23 cellular contexts compared by ENCODE assay signal in the genomic region with DNA sequence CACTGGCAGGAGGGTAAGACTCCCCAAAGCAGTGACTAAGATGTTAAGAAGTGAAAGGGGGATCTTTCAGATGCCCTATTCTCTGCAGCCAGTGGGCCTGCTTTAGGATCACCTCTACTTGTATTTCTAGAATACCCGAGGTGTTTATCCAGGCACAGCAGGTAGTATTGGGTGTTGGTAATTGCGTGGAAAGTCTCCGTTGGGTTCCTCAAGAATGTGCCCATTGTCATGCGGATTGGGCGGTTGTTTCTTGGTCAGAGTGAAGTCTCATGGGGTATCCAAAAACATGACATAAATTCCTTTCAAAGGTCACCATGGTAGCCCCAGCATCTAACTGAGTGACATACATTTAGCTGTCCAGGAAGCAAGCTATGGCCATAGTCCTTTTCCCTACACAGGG.
"Had no signal": no experiment of that assay in that cellular context is flagged by ENCODE, and none has a peak within 500 bp of the region (broad histone marks: within the 10 kb centered on the region; RNA-seq: fewer than 3 reads in every experiment).

No MANE protein-coding gene starts in this region.

- H3K27me3 Mint-ChIP-seq: stimulated activated naive B cell treated with anti-CD40 and anti-IgM and Interleukin-4, amounts not matched to agents 10 μg/mL and 1 μg/mL and 100 μg/mL, for 72 hours had no signal

- DNase-seq: hippocampal formation; islet precursor cell; left ventricle myocardium inferior; midbrain; mucosa of descending colon; naive thymus-derived CD4-positive, alpha-beta T cell; ovary; right lobe of liver; stimulated activated CD4-positive, alpha-beta T cell treated with anti-CD3 and anti-CD28 coated beads, Interleukin-1b, Interleukin-23, amount 100 ng/mL, for 48 hours; stimulated activated CD4-positive, alpha-beta T cell treated with anti-CD3 and anti-CD28 coated beads, Interleukin-2, amount 100 ng/mL, for 48 hours; stimulated activated naive B cell treated with anti-CD40 and anti-IgM and Interleukin-4, amounts not matched to agents 10 μg/mL and 1 μg/mL and 100 μg/mL, for 72 hours; stimulated activated naive CD8-positive, alpha-beta T cell treated with anti-CD3 and anti-CD28 coated beads, Interleukin-15, Interleukin-2, amounts not matched to agents 100 U/mL and 50 U/mL, for 24 hours; stomach; testis; thyroid gland; transverse colon; upper lobe of left lung had no signal

- H3K27ac ChIP-seq: left ventricle myocardium inferior, ovary, right atrium auricular region, right lobe of liver, stomach, testis, thyroid gland, transverse colon, upper lobe of left lung, vagina had no signal

- H3K4me1 ChIP-seq: left ventricle myocardium inferior, right atrium auricular region, right lobe of liver, stomach, testis, thyroid gland, transverse colon, upper lobe of left lung, vagina had no signal

- H3K4me2 ChIP-seq: smooth muscle cell had no signal

- H3K27ac Mint-ChIP-seq: naive thymus-derived CD4-positive, alpha-beta T cell; natural killer cell treated with Interleukin-12 subunit alpha and Interleukin-12 subunit beta and Interleukin-15 and Interleukin-18, amount 100 ng/mL, for 72 hours; progenitor cell of endocrine pancreas; stimulated activated naive B cell treated with anti-CD40 and anti-IgM and Interleukin-4, amounts not matched to agents 10 μg/mL and 1 μg/mL and 100 μg/mL, for 72 hours had no signal

- H3K36me3 ChIP-seq: left ventricle myocardium inferior, ovary, right atrium auricular region, right lobe of liver, stomach, thyroid gland, transverse colon, upper lobe of left lung, vagina had no signal

- H3K4me3 Mint-ChIP-seq: naive thymus-derived CD4-positive, alpha-beta T cell; natural killer cell treated with Interleukin-12 subunit alpha and Interleukin-12 subunit beta and Interleukin-15 and Interleukin-18, amount 100 ng/mL, for 72 hours; stimulated activated naive B cell treated with anti-CD40 and anti-IgM and Interleukin-4, amounts not matched to agents 10 μg/mL and 1 μg/mL and 100 μg/mL, for 72 hours had no signal

- H3K4me1 Mint-ChIP-seq: naive thymus-derived CD4-positive, alpha-beta T cell had no signal

- H3K9me3 Mint-ChIP-seq: naive thymus-derived CD4-positive, alpha-beta T cell; natural killer cell treated with Interleukin-12 subunit alpha and Interleukin-12 subunit beta and Interleukin-15 and Interleukin-18, amount 100 ng/mL, for 72 hours; stimulated activated naive B cell treated with anti-CD40 and anti-IgM and Interleukin-4, amounts not matched to agents 10 μg/mL and 1 μg/mL and 100 μg/mL, for 72 hours had no signal

- H3K27me3 ChIP-seq: ovary, right atrium auricular region, right lobe of liver, stomach, testis, thyroid gland, transverse colon, upper lobe of left lung, vagina had no signal

- H3K9me3 ChIP-seq: left ventricle myocardium inferior, mucosa of descending colon, ovary, right atrium auricular region, right lobe of liver, stomach, testis, thyroid gland, transverse colon, upper lobe of left lung, vagina had no signal

- H3K36me3 Mint-ChIP-seq: naive thymus-derived CD4-positive, alpha-beta T cell; natural killer cell treated with Interleukin-12 subunit alpha and Interleukin-12 subunit beta and Interleukin-15 and Interleukin-18, amount 100 ng/mL, for 72 hours; stimulated activated naive B cell treated with anti-CD40 and anti-IgM and Interleukin-4, amounts not matched to agents 10 μg/mL and 1 μg/mL and 100 μg/mL, for 72 hours had no signal

- H3K4me3 ChIP-seq: left ventricle myocardium inferior, lung, mucosa of descending colon, ovary, right atrium auricular region, right lobe of liver, smooth muscle cell, stomach, testis, thyroid gland, transverse colon, upper lobe of left lung, vagina had no signal

- ATAC-seq: mucosa of descending colon; naive thymus-derived CD4-positive, alpha-beta T cell; natural killer cell treated with Interleukin-12 subunit alpha and Interleukin-12 subunit beta and Interleukin-15 and Interleukin-18, amount 100 ng/mL, for 72 hours; right lobe of liver; stimulated activated naive B cell treated with anti-CD40 and anti-IgM and Interleukin-4, amounts not matched to agents 10 μg/mL and 1 μg/mL and 100 μg/mL, for 72 hours; stimulated activated naive CD8-positive, alpha-beta T cell treated with anti-CD3 and anti-CD28 coated beads, Interleukin-15, Interleukin-2, amounts not matched to agents 100 U/mL and 50 U/mL, for 24 hours had no signal
